ENCODE assay signal across 8 cellular contexts in the genomic region with DNA sequence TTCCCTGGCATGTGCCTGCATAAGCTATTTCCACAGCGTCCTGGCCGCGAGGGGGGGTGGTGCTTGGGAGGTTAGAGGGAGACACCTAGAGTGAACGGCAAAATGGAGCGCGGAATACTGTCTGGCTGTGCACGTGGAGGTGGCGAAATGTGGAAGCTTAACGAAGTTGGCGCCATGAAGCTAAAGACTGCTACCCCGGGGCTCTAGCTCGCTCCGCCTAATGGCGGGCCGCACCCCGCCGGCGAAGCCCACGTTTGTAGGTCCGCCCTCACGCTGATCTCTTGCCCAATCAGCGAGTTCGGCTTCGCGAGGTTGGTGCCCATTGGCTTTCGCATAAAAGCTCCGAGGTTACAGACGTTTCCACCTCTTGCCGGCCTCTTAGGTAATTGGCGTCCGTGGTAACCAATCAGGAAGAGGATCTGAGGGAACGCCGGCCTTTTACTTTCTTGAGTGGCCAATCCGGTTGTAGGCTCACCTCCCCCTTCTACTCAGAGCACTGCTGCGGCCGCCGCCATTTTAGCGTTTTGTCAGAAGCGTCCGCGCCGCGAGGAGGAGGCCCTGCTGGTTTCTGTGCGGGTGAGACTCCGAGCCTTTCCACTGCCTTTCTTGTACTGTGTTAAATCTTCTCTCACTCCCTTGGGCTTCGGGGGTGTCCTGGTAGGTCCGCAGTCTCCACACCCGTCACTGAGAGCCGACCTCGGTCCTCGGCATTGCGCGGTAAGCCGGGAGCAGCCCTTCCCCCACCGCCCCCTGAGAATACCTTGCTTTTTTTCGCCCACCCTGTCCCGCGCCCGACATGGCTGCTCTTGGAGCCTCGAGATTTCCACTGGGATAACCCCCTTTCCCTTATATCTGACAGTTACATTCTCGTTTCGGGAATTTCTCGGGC.
DNase-seq lines count a peak whose midpoint lies in the region; ATAC-seq and TF ChIP-seq lines count a peak whose summit lies in the region.

A gene with protein sequence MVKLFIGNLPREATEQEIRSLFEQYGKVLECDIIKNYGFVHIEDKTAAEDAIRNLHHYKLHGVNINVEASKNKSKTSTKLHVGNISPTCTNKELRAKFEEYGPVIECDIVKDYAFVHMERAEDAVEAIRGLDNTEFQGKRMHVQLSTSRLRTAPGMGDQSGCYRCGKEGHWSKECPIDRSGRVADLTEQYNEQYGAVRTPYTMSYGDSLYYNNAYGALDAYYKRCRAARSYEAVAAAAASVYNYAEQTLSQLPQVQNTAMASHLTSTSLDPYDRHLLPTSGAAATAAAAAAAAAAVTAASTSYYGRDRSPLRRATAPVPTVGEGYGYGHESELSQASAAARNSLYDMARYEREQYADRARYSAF (plus strand): TSS at position 527 of the 889 bp plus-strand sequence. CDS start 1,009 bp downstream, outside the sequence.

- TF ChIP-seq CTCF in C4-2B (conservative IDR thresholded peaks at IDR 0.05), result no peak

- DNase-seq in NCI-H748 (lab: John Stamatoyannopoulos, UW; ENCODE audit: unreplicated experiment) (peak; percentile 100), dedifferentiated amniotic fluid mesenchymal stem cell (ENCODE audit: extremely low spot score) (peak; percentile 100), left kidney (ENCODE audit: low read depth, low spot score) (peak; percentile 100)
- peak; percentile 92 for DNase-seq in activated CD4-positive, alpha-beta T cell treated with anti-CD3 and anti-CD28 coated beads, Interleukin-2, amount 50 U/mL, for 1 hour
- DNase-seq in stimulated activated CD4-positive, alpha-beta T cell treated with anti-CD3 and anti-CD28 coated beads, Interleukin-2, amount 100 ng/mL, for 24 hours, result peak; percentile 91 to 95

- ATAC-seq in GM19351 (IDR thresholded peaks at IDR 0.05; ENCODE audit: unreplicated experiment), result peak; percentile 97
- ATAC-seq in HG03521 (IDR thresholded peaks at IDR 0.05; ENCODE audit: unreplicated experiment), result peak; percentile 93

- peak within 1 kb of the TSS; percentile 94 for H3K27ac ChIP-seq in C4-2B

Comparison
In these comparisons a context has a peak if more than half of its experiments do, and no peak if none do; other contexts are left out.
1. Peak in every context shown above with its lines: DNase-seq, ATAC-seq and H3K27ac ChIP-seq.